10 cellular contexts compared by ENCODE assay signal in the genomic region with DNA sequence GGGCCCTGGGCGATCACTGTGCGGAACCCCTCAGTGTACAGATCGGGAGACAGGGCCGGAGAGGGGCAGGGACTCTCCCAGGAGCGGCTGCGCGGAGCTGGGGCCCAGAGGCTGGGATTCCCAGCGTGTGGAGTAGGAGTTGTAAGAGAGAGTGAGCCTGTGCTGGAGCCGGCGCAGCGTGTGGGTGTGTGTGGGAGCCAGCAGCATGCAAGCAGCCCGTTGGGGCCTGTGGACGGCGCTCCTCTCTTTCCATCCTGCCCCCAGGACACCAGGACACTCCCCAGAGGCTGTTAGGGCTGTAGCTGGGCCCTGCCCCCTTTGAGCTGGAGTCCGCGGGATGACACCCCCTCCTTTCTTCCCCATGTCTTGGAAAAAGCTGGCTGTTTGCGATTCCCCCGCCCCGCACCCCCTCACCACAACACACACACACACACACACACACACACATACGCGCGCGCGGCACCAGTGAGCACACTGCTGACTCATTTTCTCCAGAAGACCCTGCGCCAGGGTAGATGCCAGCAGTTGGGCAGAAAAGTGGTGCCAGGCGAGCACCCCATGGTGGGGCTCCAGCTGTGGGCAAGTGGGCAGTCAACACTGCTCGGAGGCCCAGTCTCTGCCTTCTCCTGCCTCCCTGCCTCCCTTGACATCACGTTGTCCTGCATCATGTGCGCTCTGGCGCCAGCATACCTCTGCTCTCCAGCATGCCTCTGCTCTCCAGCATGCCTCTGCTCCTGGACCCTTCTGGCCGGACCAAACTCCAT. TPM values are rescaled to one million over a fixed set of nuclear protein-coding genes. Genes with fewer than 3 reads are reported as not detected.
DNase-seq lines count a peak whose midpoint lies in the region; ATAC-seq, FAIRE-seq and TF ChIP-seq lines count a peak whose summit lies in the region.
"Had no signal": no experiment of that assay in that cellular context is flagged by ENCODE, and none has a peak within 500 bp of the region (broad histone marks: within the 10 kb centered on the region; RNA-seq: fewer than 3 reads in every experiment).

No MANE protein-coding gene starts in this region.

- peak overlapping the region; percentile 86 for H3K4me3 Mint-ChIP-seq in activated T-helper 2 cell treated with anti-CD3 and anti-CD28 coated beads, Interferon-gamma antibody, Interleukin-2, Interleukin-4, amounts not matched to agents 10 μg/mL and 5 μg/mL and 100 μg/mL, durations not matched to agents 14 hours and 24 hours and 36 hours (ENCODE audit: low read depth)

- 6 to 7% methylated on average over 30 to 31 of the region's 31 CpGs for WGBS in aorta, 2 donors

- peak overlapping the region; percentile 74 for H3K27ac Mint-ChIP-seq in activated T-helper 2 cell treated with anti-CD3 and anti-CD28 coated beads, Interferon-gamma antibody, Interleukin-2, Interleukin-4, amounts not matched to agents 10 μg/mL and 5 μg/mL and 100 μg/mL, durations not matched to agents 14 hours and 24 hours and 36 hours

- H3K9me2 ChIP-seq in neural cell (ENCODE audit: insufficient read depth, low read length), result no peaks in the 10 kb centered on the region

- no peaks in the 10 kb centered on the region for H3K79me2 ChIP-seq in neural cell (replicated peaks; ENCODE audit: insufficient read depth, low read length)

- POLR2A ChIA-PET in A673 (lab: Charles Lee; ENCODE audit: low non-redundant PET), result no interaction called here

- no peaks in the 10 kb centered on the region for H3K9me3 Mint-ChIP-seq in activated T-helper 2 cell treated with anti-CD3 and anti-CD28 coated beads, Interferon-gamma antibody, Interleukin-2, Interleukin-4, amounts not matched to agents 10 μg/mL and 5 μg/mL and 100 μg/mL, durations not matched to agents 14 hours and 24 hours and 36 hours

- H3K4me1 ChIP-seq in A673 (ENCODE audit: insufficient read depth, low read length, poor library complexity, severe bottlenecking), result peaks cover 10% of the 10 kb centered on the region
- no peaks in the 10 kb centered on the region for H3K4me1 ChIP-seq in aorta (ENCODE audit: control insufficient read depth in 1 of 2, insufficient read depth in 2 of 2, low read length in 2 of 2)

- H3K4me1 Mint-ChIP-seq in activated T-helper 2 cell treated with anti-CD3 and anti-CD28 coated beads, Interferon-gamma antibody, Interleukin-2, Interleukin-4, amounts not matched to agents 10 μg/mL and 5 μg/mL and 100 μg/mL, durations not matched to agents 14 hours and 24 hours and 36 hours (ENCODE audit: low read depth), result peaks cover 11% of the 10 kb centered on the region

- no peak overlapping the region for H2AFZ ChIP-seq in neural cell (ENCODE audit: low read depth, low read length)

- H3K9ac ChIP-seq in neural cell (ENCODE audit: low read length), result no peak overlapping the region

- TF ChIP-seq EP300 in neural cell (conservative IDR thresholded peaks at IDR 0.05; ENCODE audit: poor library complexity, severe bottlenecking), result no peak

- H3K4me3 ChIP-seq in A673 (ENCODE audit: low read depth, low read length, poor library complexity, severe bottlenecking), result peak overlapping the region; percentile 72
- H3K4me3 ChIP-seq in fibroblast of villous mesenchyme (ENCODE audit: low read depth, low read length), result peak overlapping the region; percentile 70
- peak overlapping the region; percentile 64 for H3K4me3 ChIP-seq in neural cell (ENCODE audit: low read length)
- peak overlapping the region; percentile 84 for H3K4me3 ChIP-seq in aorta (ENCODE audit: low read length in 2 of 2)
- H3K4me3 ChIP-seq: GM12878 had no signal

- TF ChIP-seq CTCF in A673 (conservative IDR thresholded peaks at IDR 0.05; ENCODE audit: low read depth, low read length) (no peak), fibroblast of villous mesenchyme (IDR thresholded peaks at IDR 0.05; ENCODE audit: insufficient read depth, low read depth, low read length) (no peak), neural cell (IDR thresholded peaks at IDR 0.05; ENCODE audit: poor library complexity, severe bottlenecking) (no peak)

- ATAC-seq in aorta (ENCODE audit: low FRiP score), result peak; percentile 73
- ATAC-seq in HG02642 (IDR thresholded peaks at IDR 0.05; ENCODE audit: poor library complexity, unreplicated experiment), result no peak
- no peak for ATAC-seq in GM18861 (IDR thresholded peaks at IDR 0.05; ENCODE audit: unreplicated experiment)
- ATAC-seq: GM12878 had no signal

- BruUV-seq in A673 (replicated peaks; lab: Mats Ljungman, UMichigan), result TSS peak; percentile 55

- peaks cover 20% of the 10 kb centered on the region for H3K27me3 ChIP-seq in A673 (replicated peaks; ENCODE audit: insufficient read depth, low read depth, low read length, poor library complexity)
- H3K27me3 ChIP-seq in neural cell (ENCODE audit: insufficient read depth, low read depth, low read length), result peaks cover 45% of the 10 kb centered on the region
- no peaks in the 10 kb centered on the region for H3K27me3 ChIP-seq in aorta (ENCODE audit: control insufficient read depth in 1 of 2, insufficient read depth in 2 of 2, low read length in 1 of 2)

- no peaks in the 10 kb centered on the region for H3K36me3 Mint-ChIP-seq in activated T-helper 2 cell treated with anti-CD3 and anti-CD28 coated beads, Interferon-gamma antibody, Interleukin-2, Interleukin-4, amounts not matched to agents 10 μg/mL and 5 μg/mL and 100 μg/mL, durations not matched to agents 14 hours and 24 hours and 36 hours (ENCODE audit: low read depth)

- DNase-seq in A673 (ENCODE audit: low spot score), result peak; percentile 80
- peak; percentile 42 for DNase-seq in HTR-8/SVneo (ENCODE audit: insufficient read length, low spot score)
- no peak for DNase-seq in activated T-helper 2 cell treated with anti-CD3 and anti-CD28 coated beads, Interferon-gamma antibody, Interleukin-2, Interleukin-4, amounts not matched to agents 10 μg/mL and 5 μg/mL and 100 μg/mL, durations not matched to agents 14 hours and 24 hours and 36 hours (ENCODE audit: low spot score)
- DNase-seq in fibroblast of villous mesenchyme (ENCODE audit: low read depth), result peak; percentile 88
- DNase-seq in aorta, result peak; percentile 84 to 93

- H3K9me3 ChIP-seq in A673 (ENCODE audit: low read depth, low read length, poor library complexity, severe bottlenecking), result no peaks in the 10 kb centered on the region
- no peaks in the 10 kb centered on the region for H3K9me3 ChIP-seq in neural cell (ENCODE audit: low read length)
- no peaks in the 10 kb centered on the region for H3K9me3 ChIP-seq in aorta (ENCODE audit: control insufficient read depth, low read length)

- H3K27me3 Mint-ChIP-seq in activated T-helper 2 cell treated with anti-CD3 and anti-CD28 coated beads, Interferon-gamma antibody, Interleukin-2, Interleukin-4, amounts not matched to agents 10 μg/mL and 5 μg/mL and 100 μg/mL, durations not matched to agents 14 hours and 24 hours and 36 hours (ENCODE audit: low read depth), result peaks cover 36% of the 10 kb centered on the region

- H4K20me1 ChIP-seq in neural cell (ENCODE audit: insufficient read depth), result no peaks in the 10 kb centered on the region

- H3K36me3 ChIP-seq in A673 (ENCODE audit: insufficient read depth, low read length, poor library complexity, severe bottlenecking), result no peaks in the 10 kb centered on the region
- H3K36me3 ChIP-seq in neural cell (ENCODE audit: insufficient read depth, low read length), result no peaks in the 10 kb centered on the region
- no peaks in the 10 kb centered on the region for H3K36me3 ChIP-seq in aorta (ENCODE audit: control insufficient read depth in 1 of 2, insufficient read depth in 2 of 2, low read length in 1 of 2)

- no peaks in the 10 kb centered on the region for H3F3A ChIP-seq in neural cell (ENCODE audit: insufficient read depth, low read length, poor library complexity, severe bottlenecking)

- CTCF ChIA-PET in A673 (lab: Charles Lee), result interaction anchor here (0.5 to 1.2 kb wide), 4 partner anchors 21 to 137 kb away, joined by 3 to 15 read pairs (median 4); no protein-coding TSS in a partner anchor

- H3K27ac ChIP-seq in A673 (ENCODE audit: low read depth, low read length, poor library complexity, severe bottlenecking) (peak overlapping the region; percentile 64), neural cell (ENCODE audit: low read length) (no peak overlapping the region), aorta (ENCODE audit: low read depth in 1 of 2, low read length in 2 of 2) (peak overlapping the region in 1 of 2 donors; percentile 64)

- intact Hi-C loops in A673 (cut with micrococcal nuclease; ENCODE audit: unreplicated experiment) (loop anchor here (5.0 kb wide), 1 partner anchor 115 kb away; no protein-coding TSS in a partner anchor), aorta (cut with DNase I) (loop anchor here (2.0 to 5.0 kb wide), 3 partner anchors 80 to 115 kb away; no protein-coding TSS in a partner anchor)
- intact Hi-C loops in activated T-helper 2 cell treated with anti-CD3 and anti-CD28 coated beads, Interferon-gamma antibody, Interleukin-2, Interleukin-4, amounts not matched to agents 10 μg/mL and 5 μg/mL and 100 μg/mL, durations not matched to agents 14 hours and 24 hours and 36 hours (cut with micrococcal nuclease), result loop anchor here (5.0 kb wide), 1 partner anchor 115 kb away; no protein-coding TSS in a partner anchor

- FAIRE-seq in HTR-8/SVneo (lab: Jason Lieb, UNC), result no peak
- FAIRE-seq: GM12878 had no signal

- no peak overlapping the region for H3K4me2 ChIP-seq in neural cell (ENCODE audit: low read length)

- TF ChIP-seq RAD21 in neural cell (conservative IDR thresholded peaks at IDR 0.05), result no peak

TF ChIP-seq in neural cell, 6 proteins besides CTCF, POLR2A, EP300 and RAD21 (continues in another document):
- no peak for TF ChIP-seq SMC3 (conservative IDR thresholded peaks at IDR 0.05; ENCODE audit: poor library complexity)
- no peak for TF ChIP-seq TAF1 (IDR thresholded peaks at IDR 0.05; ENCODE audit: low read depth)
- TF ChIP-seq MXI1 (conservative IDR thresholded peaks at IDR 0.05; ENCODE audit: poor library complexity, severe bottlenecking), result no peak

RNA-seq across cellular contexts. Expression of a gene that starts 1.5 kb away (rescaled TPM):
- total RNA-seq in A673 (2021), result 37.0 and 37.6 TPM in 2 replicates
- 3.7 and 4.1 TPM in 2 replicates for total RNA-seq in activated T-helper 2 cell treated with anti-CD3 and anti-CD28 coated beads, Interferon-gamma antibody, Interleukin-2, Interleukin-4, amounts not matched to agents 10 μg/mL and 5 μg/mL and 100 μg/mL, durations not matched to agents 14 hours and 24 hours and 36 hours
- total RNA-seq in fibroblast of villous mesenchyme, result 22.9 and 23.3 TPM in 2 replicates
- polyA plus RNA-seq in neural cell, result 0.04 and 0.25 TPM in 2 replicates
- polyA minus RNA-seq in neural cell, result 0.12 and 0.24 TPM in 2 replicates
- 10 to 100 TPM; 36.9 to 54.3 TPM for total RNA-seq in aorta
- polyA plus RNA-seq in aorta, result 10 to 100 TPM in 1 of 2 donors, 1 to 10 TPM in 1; 1.9 to 59.4 TPM
- polyA plus RNA-seq: GM12878 had no signal

RNA-seq across cellular contexts. Expression of a gene that starts 57.7 kb away (rescaled TPM):
- not detected in 2 replicates for total RNA-seq in A673 (2021)
- total RNA-seq in activated T-helper 2 cell treated with anti-CD3 and anti-CD28 coated beads, Interferon-gamma antibody, Interleukin-2, Interleukin-4, amounts not matched to agents 10 μg/mL and 5 μg/mL and 100 μg/mL, durations not matched to agents 14 hours and 24 hours and 36 hours, result not detected in 2 replicates
- total RNA-seq in fibroblast of villous mesenchyme, result not detected in 2 replicates
- 0.14 TPM in 1 of 2 replicates, not detected in the other for polyA plus RNA-seq in neural cell
- polyA minus RNA-seq in neural cell, result not detected in 2 replicates
- total RNA-seq in aorta, result not detected
- polyA plus RNA-seq in aorta, result 1 to 10 TPM in 1 of 2 donors, under 1 TPM in 1; 0.38 to 8.4 TPM
- total RNA-seq: dermis microvascular lymphatic vessel endothelial cell, GM12878 had no signal
- polyA plus RNA-seq: GM12878 had no signal
